Comparison of ENCODE assay signal across 9 cellular contexts in the genomic region with DNA sequence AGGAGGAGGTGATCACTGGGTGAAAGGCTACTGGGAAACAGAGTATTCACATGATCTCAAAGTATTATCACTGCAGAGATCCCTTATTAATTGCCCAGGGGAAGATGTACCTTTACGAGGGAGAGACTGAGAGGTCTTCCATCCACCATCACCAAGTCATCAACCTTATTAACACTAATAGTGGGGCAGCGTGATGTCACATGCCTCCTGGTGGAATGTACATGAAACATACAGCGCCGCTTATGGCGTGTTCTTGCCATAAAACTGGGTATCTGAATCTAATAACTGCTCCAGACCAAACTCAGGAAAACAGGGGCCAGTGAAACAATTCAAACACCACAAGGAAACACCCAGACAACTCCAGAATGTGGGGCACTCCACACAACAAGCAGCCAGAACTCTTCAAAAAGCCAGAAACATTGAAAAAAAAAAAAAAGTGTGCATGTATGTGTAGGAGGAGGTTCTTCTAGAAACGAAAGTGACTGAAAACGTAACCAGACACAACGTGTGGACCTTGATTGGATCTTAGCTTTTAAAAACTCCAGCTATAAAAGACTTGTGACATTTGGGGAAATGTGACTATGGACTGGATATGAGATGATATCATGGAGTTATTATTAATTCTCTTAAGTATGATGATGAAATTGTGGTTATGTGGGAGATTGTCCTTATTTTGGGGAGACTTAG. TPM values are rescaled to one million over a fixed set of nuclear protein-coding genes. Genes with fewer than 3 reads are reported as not detected.
DNase-seq lines count a peak whose midpoint lies in the region; ATAC-seq and TF ChIP-seq lines count a peak whose summit lies in the region.
"Had no signal": no experiment of that assay in that cellular context is flagged by ENCODE, and none has a peak within 500 bp of the region (broad histone marks: within the 10 kb centered on the region; RNA-seq: fewer than 3 reads in every experiment).

No MANE protein-coding gene starts in this region.

- no peaks in the 10 kb centered on the region for H3K36me3 ChIP-seq in effector memory CD4-positive, alpha-beta T cell (ENCODE audit: control insufficient read depth, insufficient read depth, low read length)
- peaks cover 0 to 43% (median 0%) of the 10 kb centered on the region in 6 donors for H3K36me3 ChIP-seq in spleen

- H3K27me3 ChIP-seq in effector memory CD4-positive, alpha-beta T cell (replicated peaks; ENCODE audit: control insufficient read depth, insufficient read depth, low read length, poor library complexity, severe bottlenecking), result no peaks in the 10 kb centered on the region
- H3K27me3 ChIP-seq in spleen (replicated peaks in 1 of 7), result no peaks in the 10 kb centered on the region

- no peak for ATAC-seq in GM18861 (IDR thresholded peaks at IDR 0.05; ENCODE audit: unreplicated experiment)

- in situ Hi-C loops in GM13976 (cut with MboI; ENCODE audit: low sequenced_read_pairs, unreplicated experiment), result no loop called here

- POLR2A ChIA-PET in HEK293T (lab: Yijun Ruan, JAX), result no interaction called here

- intact Hi-C loops in spleen (cut with DNase I; ENCODE audit: low total_unique reads), result no loop called here

- H3K36me3 Mint-ChIP-seq in T-helper 2 cell treated with Interferon-gamma antibody and Interleukin-4, amounts not matched to agents 5 μg/mL and 100 μg/mL, for 36 hours (ENCODE audit: low read depth), result peaks cover 18% of the 10 kb centered on the region
- no peaks in the 10 kb centered on the region for H3K36me3 Mint-ChIP-seq in chondrocyte (ENCODE audit: low read depth)
- H3K36me3 Mint-ChIP-seq in nephron progenitor cell (ENCODE audit: low read depth), result no peaks in the 10 kb centered on the region

- H3K4me3 ChIP-seq in effector memory CD4-positive, alpha-beta T cell (ENCODE audit: insufficient read depth, low read depth, low read length, poor library complexity, severe bottlenecking), result peak overlapping the region; percentile 46
- peak overlapping the region in 3 of 8 donors; percentile 3 to 39 (median 14) for H3K4me3 ChIP-seq in spleen

- no peak for TF ChIP-seq CTCF in GM13976 (IDR thresholded peaks at IDR 0.05; ENCODE audit: borderline replicate concordance, control extremely low read depth, extremely low read depth, insufficient read depth, missing control alignments)
- peak in 2 of 11 experiments; percentile 14 to 24 for TF ChIP-seq CTCF in spleen (IDR thresholded peaks at IDR 0.05 in 8 of 11, conservative IDR thresholded peaks at IDR 0.05 in 3 of 11)
- no peak for TF ChIP-seq CTCF in chondrocyte (IDR thresholded peaks at IDR 0.05)
- no peak for TF ChIP-seq CTCF in nephron progenitor cell (IDR thresholded peaks at IDR 0.05)

- TF ChIP-seq POLR2A in spleen (IDR thresholded peaks at IDR 0.05), result no peak

- peaks cover 47% of the 10 kb centered on the region for H3K4me1 Mint-ChIP-seq in T-helper 2 cell treated with Interferon-gamma antibody and Interleukin-4, amounts not matched to agents 5 μg/mL and 100 μg/mL, for 36 hours (ENCODE audit: low read depth)
- H3K4me1 Mint-ChIP-seq in chondrocyte (ENCODE audit: low read depth) (peaks cover 46% of the 10 kb centered on the region), nephron progenitor cell (peaks cover 19% of the 10 kb centered on the region)

- H3K27ac Mint-ChIP-seq in T-helper 2 cell treated with Interferon-gamma antibody and Interleukin-4, amounts not matched to agents 5 μg/mL and 100 μg/mL, for 36 hours, result peak overlapping the region; percentile 83
- H3K27ac Mint-ChIP-seq in chondrocyte (ENCODE audit: unreplicated experiment) (no peak overlapping the region), nephron progenitor cell (no peak overlapping the region)

- H3K4me3 Mint-ChIP-seq in T-helper 2 cell treated with Interferon-gamma antibody and Interleukin-4, amounts not matched to agents 5 μg/mL and 100 μg/mL, for 36 hours, result peak overlapping the region; percentile 78
- no peak overlapping the region for H3K4me3 Mint-ChIP-seq in chondrocyte (ENCODE audit: unreplicated experiment)
- no peak overlapping the region for H3K4me3 Mint-ChIP-seq in nephron progenitor cell

- H3K4me1 ChIP-seq in effector memory CD4-positive, alpha-beta T cell (ENCODE audit: control insufficient read depth, insufficient read depth, low read length, poor library complexity, severe bottlenecking), result peaks cover 43% of the 10 kb centered on the region
- peaks cover 6 to 74% (median 59%) of the 10 kb centered on the region in 6 donors for H3K4me1 ChIP-seq in spleen

- WGBS in spleen, 5 donors, result 62 to 79% (median 64%) methylated on average over 8 of the region's 8 CpGs

- no peaks in the 10 kb centered on the region for H3K9me3 ChIP-seq in effector memory CD4-positive, alpha-beta T cell (ENCODE audit: control insufficient read depth, low read length)
- no peaks in the 10 kb centered on the region for H3K9me3 ChIP-seq in spleen

- H3K9me3 Mint-ChIP-seq in T-helper 2 cell treated with Interferon-gamma antibody and Interleukin-4, amounts not matched to agents 5 μg/mL and 100 μg/mL, for 36 hours, result no peaks in the 10 kb centered on the region
- H3K9me3 Mint-ChIP-seq in chondrocyte (ENCODE audit: low read depth), result no peaks in the 10 kb centered on the region
- H3K9me3 Mint-ChIP-seq in nephron progenitor cell, result no peaks in the 10 kb centered on the region

- CTCF ChIA-PET in HEK293T (lab: Yijun Ruan, JAX), result interaction anchor here (0.6 to 0.7 kb wide), 2 partner anchors 51 to 54 kb away, joined by 5 to 6 read pairs; no protein-coding TSS in a partner anchor

- peak; percentile 68 for DNase-seq in GM13976 (ENCODE audit: low spot score)
- DNase-seq in T-helper 2 cell treated with Interferon-gamma antibody and Interleukin-4, amounts not matched to agents 5 μg/mL and 100 μg/mL, for 36 hours (ENCODE audit: low spot score), result no peak
- peak; percentile 13 to 39 (median 33) for DNase-seq in effector memory CD4-positive, alpha-beta T cell
- no peak for DNase-seq in spleen
- DNase-seq in chondrocyte (ENCODE audit: low spot score), result no peak
- no peak for DNase-seq in nephron progenitor cell
- DNase-seq in HEK293T (ENCODE audit: extremely low spot score), result no peak

- H3K27ac ChIP-seq in effector memory CD4-positive, alpha-beta T cell (ENCODE audit: insufficient read depth, low read length, poor library complexity, severe bottlenecking), result peak overlapping the region; percentile 57
- H3K27ac ChIP-seq in spleen, result peak overlapping the region; percentile 10 to 76 (median 48)

- no peaks in the 10 kb centered on the region for H3K27me3 Mint-ChIP-seq in T-helper 2 cell treated with Interferon-gamma antibody and Interleukin-4, amounts not matched to agents 5 μg/mL and 100 μg/mL, for 36 hours (ENCODE audit: low read depth)
- H3K27me3 Mint-ChIP-seq in chondrocyte (ENCODE audit: low read depth) (no peaks in the 10 kb centered on the region), nephron progenitor cell (ENCODE audit: low read depth, poor library complexity) (peaks cover 6% of the 10 kb centered on the region)

TF ChIP-seq in HEK293T, 16 proteins besides CTCF, POLR2A, EP300 and RAD21:
- TF ChIP-seq TARDBP (IDR thresholded peaks at IDR 0.05) (no peak), FOXK2 (IDR thresholded peaks at IDR 0.05) (no peak), FOXA1 (IDR thresholded peaks at IDR 0.05) (no peak), NFRKB (IDR thresholded peaks at IDR 0.05) (no peak), ARNT (IDR thresholded peaks at IDR 0.05) (no peak), SUZ12 (IDR thresholded peaks at IDR 0.05) (no peak), BHLHE40 (IDR thresholded peaks at IDR 0.05; ENCODE audit: borderline replicate concordance) (no peak), LEF1 (IDR thresholded peaks at IDR 0.05; ENCODE audit: borderline replicate concordance) (no peak), CTBP1 (IDR thresholded peaks at IDR 0.05; ENCODE audit: borderline replicate concordance) (no peak), SP1 (IDR thresholded peaks at IDR 0.05) (no peak), HDGF (IDR thresholded peaks at IDR 0.05; ENCODE audit: borderline replicate concordance) (no peak), ZNF384 (IDR thresholded peaks at IDR 0.05) (no peak), ELF4 (IDR thresholded peaks at IDR 0.05) (no peak), L3MBTL2 (conservative IDR thresholded peaks at IDR 0.05) (no peak), FOXM1 (IDR thresholded peaks at IDR 0.05; ENCODE audit: borderline replicate concordance) (no peak)
- TF ChIP-seq, protein P1, sequence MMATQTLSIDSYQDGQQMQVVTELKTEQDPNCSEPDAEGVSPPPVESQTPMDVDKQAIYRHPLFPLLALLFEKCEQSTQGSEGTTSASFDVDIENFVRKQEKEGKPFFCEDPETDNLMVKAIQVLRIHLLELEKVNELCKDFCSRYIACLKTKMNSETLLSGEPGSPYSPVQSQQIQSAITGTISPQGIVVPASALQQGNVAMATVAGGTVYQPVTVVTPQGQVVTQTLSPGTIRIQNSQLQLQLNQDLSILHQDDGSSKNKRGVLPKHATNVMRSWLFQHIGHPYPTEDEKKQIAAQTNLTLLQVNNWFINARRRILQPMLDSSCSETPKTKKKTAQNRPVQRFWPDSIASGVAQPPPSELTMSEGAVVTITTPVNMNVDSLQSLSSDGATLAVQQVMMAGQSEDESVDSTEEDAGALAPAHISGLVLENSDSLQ (IDR thresholded peaks at IDR 0.05), result no peak

RNA-seq across cellular contexts. Expression of a gene that starts 4.6 kb away (rescaled TPM):
- total RNA-seq in spleen, result 10 to 100 TPM; 20.3 to 65.6 (median 40.6) TPM
- polyA plus RNA-seq in spleen, result 10 to 100 TPM in 1 of 3 donors, 1 to 10 TPM in 2; 4.0 to 12.8 (median 5.5) TPM
- 18.7 to 19.0 TPM (median 18.9 TPM) in 3 replicates for total RNA-seq in chondrocyte

RNA-seq across cellular contexts. Expression of a gene that starts 57.9 kb away (rescaled TPM):
- total RNA-seq in spleen (1 to 10 TPM in 5 of 7 donors, not detected in 2; 2.5 to 6.8 (median 3.4) TPM), chondrocyte (1.4 to 9.2 TPM (median 6.9 TPM) in 3 replicates)
- 10 to 100 TPM; 10.0 to 17.8 (median 16.1) TPM for polyA plus RNA-seq in spleen
- total RNA-seq: renal cortical epithelial cell had no signal

Comparison
In these comparisons a context has a peak if more than half of its experiments do, and no peak if none do; other contexts are left out.
1. DNase-seq: peak in GM13976 (single experiment) and effector memory CD4-positive, alpha-beta T cell (3 of 3); none in T-helper 2 cell treated with Interferon-gamma antibody and Interleukin-4, amounts not matched to agents 5 μg/mL and 100 μg/mL, for 36 hours (single experiment), spleen (single experiment), chondrocyte (single experiment), nephron progenitor cell (single experiment) and HEK293T (single experiment).